Comparison of ENCODE assay signal across 17 cellular contexts in genomic region chr7:135684134-135684533, GRCh38. TPM values are rescaled to one million over a fixed set of nuclear protein-coding genes. Genes with fewer than 3 reads are reported as not detected.
A peak's percentile ranks its signal among the peaks of the same experiment; 100 is the strongest.
DNase-seq lines count a peak whose midpoint lies in the region; ATAC-seq, FAIRE-seq and TF ChIP-seq lines count a peak whose summit lies in the region.
"Had no signal": no experiment of that assay in that cellular context is flagged by ENCODE, and none has a peak within 500 bp of the region (broad histone marks: within the 10 kb centered on the region; RNA-seq: fewer than 3 reads in every experiment).

No MANE protein-coding gene starts in this region.

- H3K27me3 Mint-ChIP-seq in neural crest cell (ENCODE audit: low read depth): no peaks in the 10 kb centered on the region

- ATAC-seq in SK-N-SH treated with all-trans-retinoic acid at 6 μM for 48 hours (peak; percentile 82), esophagus mucosa (peak; percentile 12), sciatic nerve (no peak)

- no peak overlapping the region for H3K4me3 Mint-ChIP-seq in neural crest cell

- peaks cover 4% of the 10 kb centered on the region for H3K4me1 Mint-ChIP-seq in neural crest cell

- no peak for TF ChIP-seq CTCF in neural crest cell (conservative IDR thresholded peaks at IDR 0.05)

- H3K9me3 Mint-ChIP-seq in neural crest cell: no peaks in the 10 kb centered on the region

- DNase-seq in H54 (ENCODE audit: insufficient read length, low spot score) (peak; percentile 26), neural crest cell (ENCODE audit: low read depth, low spot score) (no peak), NK-92 (lab: John Stamatoyannopoulos, UW; ENCODE audit: unreplicated experiment) (no peak), NCI-H2227 (lab: John Stamatoyannopoulos, UW; ENCODE audit: unreplicated experiment) (no peak), sciatic nerve (ENCODE audit: low spot score) (no peak), globus pallidus (ENCODE audit: low spot score) (no peak)
- DNase-seq: activated effector memory CD4-positive, alpha-beta T cell treated with Interleukin-2 at 50 U/mL for 16 hours; DMS153; GOT3; MG63; NCI-H187; WERI-Rb-1 had no signal

- intact Hi-C loops in sciatic nerve (cut with DNase I): no loop called here

- H3K27ac Mint-ChIP-seq in neural crest cell (ENCODE audit: unreplicated experiment): peak overlapping the region; percentile 78

- FAIRE-seq in H54 (lab: Jason Lieb, UNC): no peak

- TF ChIP-seq POLR2A in H54 (IDR thresholded peaks at IDR 0.05; ENCODE audit: low read depth, low read length): no peak

- peaks cover 3% of the 10 kb centered on the region for H3K36me3 Mint-ChIP-seq in neural crest cell (ENCODE audit: low read depth)

TF ChIP-seq in SK-N-SH treated with all-trans-retinoic acid at 6 μM for 48 hours, 23 proteins besides CTCF, POLR2A, EP300 and RAD21:
- TF ChIP-seq GLIS3 (CRISPR knock-in tag; IDR thresholded peaks at IDR 0.05) (0 out of 2 replicates have a peak, but pooled peaks have one; percentile 17), ZC3H10 (CRISPR knock-in tag; IDR thresholded peaks at IDR 0.05) (no peak)

RNA-seq across cellular contexts. Expression of gene STMP1, which starts 21.8 kb away (rescaled TPM):
- 45.4 TPM for total RNA-seq in esophagus mucosa
- total RNA-seq in neural crest cell: 58.9 and 62.2 TPM in 2 replicates
- total RNA-seq in sciatic nerve: 36.2 TPM

RNA-seq across cellular contexts. Expression of gene SLC13A4, which starts 43.9 kb away (rescaled TPM):
- total RNA-seq in esophagus mucosa: 3.0 TPM
- total RNA-seq in neural crest cell: 0.27 and 0.68 TPM in 2 replicates
- 0.27 TPM for total RNA-seq in sciatic nerve
- total RNA-seq: dermis microvascular lymphatic vessel endothelial cell, HT-29, NCI-H460 had no signal
